ENCODE assay signal across 21 cellular contexts in the genomic region with DNA sequence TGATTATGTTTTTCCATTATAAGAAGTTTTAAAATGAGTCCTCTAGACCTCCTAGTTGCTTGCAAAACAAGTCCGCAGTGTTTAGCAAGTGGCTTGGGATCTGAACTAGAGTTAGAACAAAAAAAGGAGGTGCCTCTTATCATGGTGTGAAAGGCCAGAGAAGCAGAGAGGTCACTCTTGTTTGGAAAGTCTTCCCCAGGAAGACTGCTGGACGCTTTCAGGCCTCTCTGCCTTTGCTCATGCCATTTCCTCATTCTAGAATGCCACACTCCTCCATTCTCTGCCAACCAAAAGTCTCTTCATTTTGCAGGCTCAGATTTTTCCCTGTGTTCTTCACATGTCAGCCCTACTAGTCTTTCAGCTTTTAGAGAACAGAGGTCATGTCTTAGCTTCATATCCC. TPM values are rescaled to one million over a fixed set of nuclear protein-coding genes. Genes with fewer than 3 reads are reported as not detected.
"Had no signal": no experiment of that assay in that cellular context is flagged by ENCODE, and none has a peak within 500 bp of the region (broad histone marks: within the 10 kb centered on the region; RNA-seq: fewer than 3 reads in every experiment).

No MANE protein-coding gene starts in this region.

- H3K27me3 ChIP-seq: dorsolateral prefrontal cortex had no signal

- DNase-seq: activated CD4-positive, alpha-beta memory T cell treated with anti-CD3 and anti-CD28 coated beads, Interleukin-2, amount 10 ng/mL, durations not matched to agents 7 days and 5 days; activated CD4-positive, alpha-beta T cell treated with anti-CD3 and anti-CD28 coated beads for 48 hours; activated CD4-positive, CD25-positive, alpha-beta regulatory T cell; activated CD8-positive, alpha-beta memory T cell treated with anti-CD3 and anti-CD28 coated beads, Interleukin-2, amount 10 ng/mL, durations not matched to agents 7 days and 5 days; activated naive CD8-positive, alpha-beta T cell treated with anti-CD3 and anti-CD28 coated beads for 36 hours; amygdala; caudate nucleus; dorsolateral prefrontal cortex; endodermal cell; foreskin melanocyte; glutamatergic neuron; mesendoderm; occipital lobe; posterior cingulate gyrus; retina; T-helper 1 cell; T-helper 9 cell; trophoblast cell had no signal

- ATAC-seq: activated CD8-positive, alpha-beta memory T cell treated with anti-CD3 and anti-CD28 coated beads, Interleukin-2, amount 10 ng/mL, durations not matched to agents 7 days and 5 days had no signal

- H3K4me3 ChIP-seq: dorsolateral prefrontal cortex, skin epidermis had no signal

- H3K27ac ChIP-seq: dorsolateral prefrontal cortex, epithelial cell of prostate, skin epidermis had no signal

- FAIRE-seq: keratinocyte had no signal

RNA-seq across cellular contexts. Expression of gene PARM1, which starts 14.9 kb away (rescaled TPM):
- total RNA-seq: activated CD4-positive, alpha-beta memory T cell treated with anti-CD3 and anti-CD28 coated beads, Interleukin-2, amount 10 ng/mL, durations not matched to agents 7 days and 5 days had no signal
